In genomic region chr22:49825944-49826602, GRCh38 we compare ENCODE assay signal across 1 cellular context.
TF ChIP-seq lines count a peak whose summit lies in the region.

No MANE protein-coding gene starts in this region.

TF ChIP-seq in GM12878, 131 proteins besides CTCF, POLR2A, EP300 and RAD21 (continued from another document):
- TF ChIP-seq E2F8 (IDR thresholded peaks at IDR 0.05; ENCODE audit: low read depth, partially characterized antibody) = no peak
- TF ChIP-seq BHLHE40 (IDR thresholded peaks at IDR 0.05; ENCODE audit: borderline replicate concordance in 1 of 2, low read depth in 2 of 2, low read length in 1 of 2) = peak in 1 of 2 experiments; percentile 27; a peak in 1 of 4 replicates
- no peak for TF ChIP-seq ZNF687 (IDR thresholded peaks at IDR 0.05)
- TF ChIP-seq KLF5 (IDR thresholded peaks at IDR 0.05; ENCODE audit: partially characterized antibody) = no peak
- TF ChIP-seq ZBTB40 (IDR thresholded peaks at IDR 0.05; ENCODE audit: borderline replicate concordance) = no peak
- no peak for TF ChIP-seq PRDM15 (CRISPR knock-in tag; IDR thresholded peaks at IDR 0.05)
- TF ChIP-seq MLLT1 (IDR thresholded peaks at IDR 0.05) = no peak
- no peak for TF ChIP-seq HDAC6 (IDR thresholded peaks at IDR 0.05; ENCODE audit: unreplicated experiment)
- TF ChIP-seq POLR2AphosphoS5 (IDR thresholded peaks at IDR 0.05; ENCODE audit: low read length) = peak; percentile 45; the same call in 1 of the 2 replicates
- TF ChIP-seq NKRF (conservative IDR thresholded peaks at IDR 0.05) = 0 out of 2 replicates have a peak, but pooled peaks have one; percentile 8
- no peak for TF ChIP-seq SUPT20H (IDR thresholded peaks at IDR 0.05; ENCODE audit: borderline replicate concordance, control insufficient read depth, low read depth, low read length)
TF ChIP-seq in GM12878: peak in this region for 5.
